In the genomic region with DNA sequence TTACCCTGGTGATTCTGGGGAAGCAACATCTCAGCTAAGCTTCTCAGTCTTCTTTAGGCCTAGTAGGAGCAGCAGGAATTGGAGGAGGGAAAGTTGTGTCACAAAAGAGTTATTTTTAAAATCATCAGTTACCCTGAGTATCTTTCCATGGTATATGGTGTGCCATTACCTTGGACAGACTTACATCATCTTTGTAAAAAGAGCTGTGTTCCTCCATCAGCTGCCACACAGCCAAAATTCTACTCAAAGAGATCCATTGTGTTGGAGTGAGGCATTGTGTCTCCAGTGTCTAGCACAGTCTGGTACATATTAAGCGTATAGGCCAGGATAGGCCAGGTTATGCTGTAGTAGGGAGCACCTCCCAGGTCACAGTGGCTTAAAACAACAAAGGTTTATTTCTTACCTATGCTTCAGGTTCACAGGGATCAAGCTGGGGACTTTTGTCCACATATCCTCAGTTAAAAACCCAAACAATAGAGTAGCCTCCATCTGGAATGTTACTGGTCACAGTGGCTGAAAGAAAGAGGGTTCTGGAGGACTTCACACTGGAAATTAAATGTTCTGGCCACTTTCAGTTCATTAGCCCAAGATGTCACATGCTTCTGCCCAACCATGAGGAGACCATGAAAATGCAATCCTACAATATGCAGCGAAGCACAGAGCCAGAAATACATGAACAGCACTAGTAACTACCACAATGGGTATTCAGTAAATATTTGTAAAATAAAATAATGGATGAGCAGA, we compare ENCODE assay signal across 20 cellular contexts. TPM values are rescaled to one million over a fixed set of nuclear protein-coding genes. Genes with fewer than 3 reads are reported as not detected.
A peak's percentile ranks its signal among the peaks of the same experiment; 100 is the strongest.
DNase-seq lines count a peak whose midpoint lies in the region; ATAC-seq and TF ChIP-seq lines count a peak whose summit lies in the region.
"Had no signal": no experiment of that assay in that cellular context is flagged by ENCODE, and none has a peak within 500 bp of the region (broad histone marks: within the 10 kb centered on the region; RNA-seq: fewer than 3 reads in every experiment).

No MANE protein-coding gene starts in this region.

- H2AFZ ChIP-seq in osteoblast (ENCODE audit: low read length) = no peak overlapping the region

- H4K20me1 ChIP-seq in osteoblast (ENCODE audit: insufficient read depth, low read length) = no peaks in the 10 kb centered on the region

- H3K4me3 ChIP-seq in left ventricle myocardium inferior = no peak overlapping the region
- no peak overlapping the region for H3K4me3 ChIP-seq in osteoblast (ENCODE audit: insufficient read depth, low read length)
- H3K4me3 ChIP-seq: Peyer's patch had no signal

- H3K4me2 ChIP-seq in osteoblast (ENCODE audit: insufficient read depth, low read length) = no peak overlapping the region

- H3K9me3 ChIP-seq in left ventricle myocardium inferior (replicated peaks) = peaks cover 9% of the 10 kb centered on the region
- no peaks in the 10 kb centered on the region for H3K9me3 ChIP-seq in osteoblast (ENCODE audit: low read depth, low read length)
- H3K9me3 ChIP-seq: Peyer's patch had no signal

- H3K27me3 ChIP-seq in left ventricle myocardium inferior (ENCODE audit: low read depth) (no peaks in the 10 kb centered on the region), osteoblast (ENCODE audit: insufficient read depth, low read length) (no peaks in the 10 kb centered on the region)
- H3K27me3 ChIP-seq: Peyer's patch had no signal

- TF ChIP-seq CTCF in left ventricle myocardium inferior (IDR thresholded peaks at IDR 0.05; ENCODE audit: borderline replicate concordance) (no peak), osteoblast (IDR thresholded peaks at IDR 0.05; ENCODE audit: extremely low read depth, low read depth, low read length) (no peak), GM10266 (IDR thresholded peaks at IDR 0.05; ENCODE audit: control insufficient read depth, insufficient read depth, low read depth, missing control alignments) (no peak)

- ATAC-seq in Right ventricle myocardium superior (ENCODE audit: poor library complexity) (peak; percentile 27), GM19351 (IDR thresholded peaks at IDR 0.05; ENCODE audit: unreplicated experiment) (no peak)
- ATAC-seq: HCT116 had no signal

- H3K4me1 ChIP-seq in left ventricle myocardium inferior = no peaks in the 10 kb centered on the region
- H3K4me1 ChIP-seq in osteoblast (ENCODE audit: insufficient read depth, low read length) = no peaks in the 10 kb centered on the region
- H3K4me1 ChIP-seq: Peyer's patch had no signal

- no peaks in the 10 kb centered on the region for H3K79me2 ChIP-seq in osteoblast (ENCODE audit: insufficient read depth, low read length)

- H3K27ac ChIP-seq in left ventricle myocardium inferior (replicated peaks) = no peak overlapping the region
- no peak overlapping the region for H3K27ac ChIP-seq in osteoblast (ENCODE audit: low read depth, low read length)
- peak overlapping the region; percentile 92 for H3K27ac ChIP-seq in temporal lobe (ENCODE audit: low read depth, low read length)
- H3K27ac ChIP-seq: Peyer's patch had no signal

- intact Hi-C loops in Right ventricle myocardium superior (cut with DNase I) (no loop called here), left ventricle myocardium inferior (cut with micrococcal nuclease) (no loop called here)

- DNase-seq in Right ventricle myocardium superior (no peak), left ventricle myocardium inferior (no peak), inferior parietal cortex (ENCODE audit: extremely low spot score) (peak; percentile 88), osteoblast (ENCODE audit: insufficient read length, low spot score, missing footprints) (peak; percentile 50), GM10266 (ENCODE audit: extremely low spot score) (no peak), EL (no peak)
- DNase-seq: 8988T; COR-L47; DMS 273 treated with DMSO at 0.1 percent for 48 hours; GOT3; NCI-H1092 treated with DMSO at 0.1 percent for 48 hours; NCI-H146; NCI-H2029 treated with DMSO at 0.1 percent for 48 hours; NCI-H2171; NCI-H748 treated with DMSO at 0.1 percent for 48 hours; NK-92 treated with Interleukin-12 subunit alpha and Interleukin-12 subunit beta, amount 100 ng/mL, for 24 hours; Peyer's patch had no signal

- peaks cover 45% of the 10 kb centered on the region for H3K36me3 ChIP-seq in left ventricle myocardium inferior
- H3K36me3 ChIP-seq in osteoblast (ENCODE audit: insufficient read depth, low read length) = no peaks in the 10 kb centered on the region
- H3K36me3 ChIP-seq: Peyer's patch had no signal

RNA-seq across cellular contexts. Expression of gene TMPRSS5, which starts 9.9 kb away (rescaled TPM):
- total RNA-seq in Right ventricle myocardium superior (1.3 TPM), left ventricle myocardium inferior (0.47 TPM), osteoblast (0.29 and 0.36 TPM in 2 replicates), temporal lobe (2.0 TPM)

RNA-seq across cellular contexts. Expression of gene ZW10, which starts 57.4 kb away (rescaled TPM):
- 8.4 TPM for total RNA-seq in Right ventricle myocardium superior
- total RNA-seq in left ventricle myocardium inferior = 8.6 TPM
- total RNA-seq in osteoblast = 17.7 and 20.6 TPM in 2 replicates
- 9.8 TPM for total RNA-seq in temporal lobe

Comparison
In these comparisons a context has a peak if more than half of its experiments do, and no peak if none do; other contexts are left out.
1. DNase-seq: peak in inferior parietal cortex (single experiment) and osteoblast (single experiment); none in Right ventricle myocardium superior (single experiment), left ventricle myocardium inferior (single experiment), GM10266 (single experiment) and EL (single experiment).